ENCODE assay signal across 8 cellular contexts in genomic region chr1:9909222-9910046, GRCh38. TPM values are rescaled to one million over a fixed set of nuclear protein-coding genes. Genes with fewer than 3 reads are reported as not detected.
DNase-seq lines count a peak whose midpoint lies in the region; ATAC-seq, FAIRE-seq and TF ChIP-seq lines count a peak whose summit lies in the region.

No MANE protein-coding gene starts in this region.

- no peak for DNase-seq in GM12892 (ENCODE audit: insufficient read length)
- no peak for DNase-seq in WERI-Rb-1
- peak in 3 of 10 donors; percentile 23 to 56 (median 35) for DNase-seq in dorsolateral prefrontal cortex
- peak; percentile 48 to 73 (median 71) for DNase-seq in mucosa of descending colon
- DNase-seq in stimulated activated naive CD8-positive, alpha-beta T cell treated with anti-CD3 and anti-CD28 coated beads, Interleukin-15, amount 100 ng/mL, for 72 hours, result peak; percentile 22 to 70
- no peak for DNase-seq in AML-193 (lab: John Stamatoyannopoulos, UW)

- H3K27me3 ChIP-seq in WERI-Rb-1 (ENCODE audit: insufficient read depth, low read depth, severe bottlenecking) (no peaks in the 10 kb centered on the region), dorsolateral prefrontal cortex (no peaks in the 10 kb centered on the region)

- peak overlapping the region; percentile 88 to 96 for H3K27ac Mint-ChIP-seq in stimulated activated naive CD8-positive, alpha-beta T cell treated with anti-CD3 and anti-CD28 coated beads, Interleukin-15, amount 100 ng/mL, for 72 hours

- H3K27me3 Mint-ChIP-seq in stimulated activated naive CD8-positive, alpha-beta T cell treated with anti-CD3 and anti-CD28 coated beads, Interleukin-15, amount 100 ng/mL, for 72 hours, result no peaks in the 10 kb centered on the region

- no peaks in the 10 kb centered on the region for H3K9me3 Mint-ChIP-seq in stimulated activated naive CD8-positive, alpha-beta T cell treated with anti-CD3 and anti-CD28 coated beads, Interleukin-15, amount 100 ng/mL, for 72 hours

- H3K9me3 ChIP-seq in WERI-Rb-1 (ENCODE audit: severe bottlenecking) (no peaks in the 10 kb centered on the region), mucosa of descending colon (no peaks in the 10 kb centered on the region)

- H3K4me3 Mint-ChIP-seq in stimulated activated naive CD8-positive, alpha-beta T cell treated with anti-CD3 and anti-CD28 coated beads, Interleukin-15, amount 100 ng/mL, for 72 hours, result peak overlapping the region; percentile 91 to 97

- H3K4me3 ChIP-seq in WERI-Rb-1 (ENCODE audit: low read depth, low read length) (peak overlapping the region; percentile 62), dorsolateral prefrontal cortex (peak overlapping the region; percentile 64 to 93 (median 80)), mucosa of descending colon (peak overlapping the region; percentile 56)

- intact Hi-C loops in dorsolateral prefrontal cortex (cut with DNase I), result loop anchor here (2.0 to 5.0 kb wide), 2 partner anchors 32 to 35 kb away; no protein-coding TSS in a partner anchor
- intact Hi-C loops in mucosa of descending colon (cut with DNase I, micrococcal nuclease), result no loop called here

- H3K27ac ChIP-seq in WERI-Rb-1, result peak overlapping the region; percentile 75
- H3K27ac ChIP-seq in dorsolateral prefrontal cortex, result peak overlapping the region in 52 of 59 donors; percentile 18 to 93 (median 77)

- H3K36me3 ChIP-seq in WERI-Rb-1 (no peaks in the 10 kb centered on the region), mucosa of descending colon (ENCODE audit: low read depth) (no peaks in the 10 kb centered on the region)

- TF ChIP-seq CTCF in WERI-Rb-1 (IDR thresholded peaks at IDR 0.05; ENCODE audit: low read depth, low read length), result no peak
- TF ChIP-seq CTCF in dorsolateral prefrontal cortex (IDR thresholded peaks at IDR 0.05 in 54 of 56, conservative IDR thresholded peaks at IDR 0.05 in 2 of 56; ENCODE audit: low read depth in 1 of 56, partially characterized antibody in 56 of 56), result no peak
- no peak for TF ChIP-seq CTCF in mucosa of descending colon (IDR thresholded peaks at IDR 0.05)

- peak; percentile 38 for FAIRE-seq in GM12892 (lab: Jason Lieb, UNC)

- no peak for TF ChIP-seq POLR2A in GM12892 (IDR thresholded peaks at IDR 0.05; ENCODE audit: low read depth, low read length)

- H3K4me1 ChIP-seq in mucosa of descending colon (ENCODE audit: low read depth), result peaks cover 29% of the 10 kb centered on the region

- peaks cover 43% of the 10 kb centered on the region for H3K4me1 Mint-ChIP-seq in stimulated activated naive CD8-positive, alpha-beta T cell treated with anti-CD3 and anti-CD28 coated beads, Interleukin-15, amount 100 ng/mL, for 72 hours

- ATAC-seq in HG03159 (IDR thresholded peaks at IDR 0.05; ENCODE audit: unreplicated experiment), result peak; percentile 4
- ATAC-seq in mucosa of descending colon, result no peak
- ATAC-seq in stimulated activated naive CD8-positive, alpha-beta T cell treated with anti-CD3 and anti-CD28 coated beads, Interleukin-15, amount 100 ng/mL, for 72 hours, result peak; percentile 6
- ATAC-seq in GM21717 (IDR thresholded peaks at IDR 0.05; ENCODE audit: unreplicated experiment), result no peak

RNA-seq across cellular contexts. Expression of gene CTNNBIP1, which starts 0.6 kb away (rescaled TPM):
- polyA plus RNA-seq in GM12892 (2012; ENCODE audit: missing spikeins), result 11.1 TPM
- total RNA-seq in dorsolateral prefrontal cortex (10 to 100 TPM; 29.4 to 65.5 (median 43.4) TPM), mucosa of descending colon (10 to 100 TPM; 20.0 to 24.4 (median 23.3) TPM)

RNA-seq across cellular contexts. Expression of gene LZIC, which starts 33.8 kb away (rescaled TPM):
- polyA plus RNA-seq in GM12892 (2012; ENCODE audit: missing spikeins), result 13.3 TPM
- total RNA-seq in dorsolateral prefrontal cortex (10 to 100 TPM; 21.5 to 45.4 (median 31.9) TPM), mucosa of descending colon (10 to 100 TPM; 36.3 to 43.7 (median 39.9) TPM)

RNA-seq across cellular contexts. Expression of gene NMNAT1, which starts 33.8 kb away (rescaled TPM):
- 8.9 TPM for polyA plus RNA-seq in GM12892 (2012; ENCODE audit: missing spikeins)
- total RNA-seq in dorsolateral prefrontal cortex (10 to 100 TPM in 61 of 120 experiments, 1 to 10 TPM in 59; 6.4 to 18.0 (median 10.1) TPM), mucosa of descending colon (10 to 100 TPM; 19.0 to 21.8 (median 20.6) TPM)

Comparison
In these comparisons a context has a peak if more than half of its experiments do, and no peak if none do; other contexts are left out.
1. DNase-seq: peak in mucosa of descending colon (3 of 3) and stimulated activated naive CD8-positive, alpha-beta T cell treated with anti-CD3 and anti-CD28 coated beads, Interleukin-15, amount 100 ng/mL, for 72 hours (2 of 2); none in GM12892 (single experiment), WERI-Rb-1 (single experiment) and AML-193 (0 of 2).
2. ATAC-seq: peak in HG03159 (single experiment) and stimulated activated naive CD8-positive, alpha-beta T cell treated with anti-CD3 and anti-CD28 coated beads, Interleukin-15, amount 100 ng/mL, for 72 hours (single experiment); none in mucosa of descending colon (single experiment) and GM21717 (single experiment).
3. intact Hi-C loops: an anchor here in dorsolateral prefrontal cortex (2.0 to 5.0 kb wide); none called in mucosa of descending colon.
4. Peak in every context shown above with its lines, with median percentiles within 50 percentile points of each other: H3K4me3 ChIP-seq.